In the genomic region with DNA sequence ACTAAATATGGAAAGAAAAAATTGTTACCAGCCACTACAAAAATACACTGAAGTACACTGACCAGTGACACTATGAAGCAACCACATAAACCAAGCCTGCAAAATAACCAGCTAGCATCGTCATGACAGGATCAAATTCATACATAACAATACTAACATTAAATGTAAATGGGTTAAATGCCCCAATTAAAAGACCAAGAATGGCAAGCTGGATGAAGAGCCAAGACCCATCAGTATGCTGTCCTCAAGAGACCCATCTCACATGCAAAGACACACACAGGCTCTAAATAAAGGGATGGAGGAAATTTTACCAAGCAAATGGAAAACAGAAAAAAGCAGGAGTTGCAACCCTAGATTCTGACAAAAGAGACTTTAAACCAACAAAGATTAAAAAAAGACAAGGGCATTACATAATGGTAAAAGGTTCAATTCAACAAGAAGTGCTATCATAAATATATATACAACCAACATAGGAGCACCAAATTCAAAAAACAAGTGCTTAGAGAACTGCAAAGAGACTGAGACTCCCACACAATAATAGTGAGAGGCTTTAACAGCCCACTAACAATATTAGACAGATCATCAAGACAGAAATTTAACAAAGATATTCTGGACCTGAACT, we compare ENCODE assay signal across 28 cellular contexts.
"Had no signal": no experiment of that assay in that cellular context is flagged by ENCODE, and none has a peak within 500 bp of the region (broad histone marks: within the 10 kb centered on the region; RNA-seq: fewer than 3 reads in every experiment).

No MANE protein-coding gene starts in this region.

- H3K4me1 Mint-ChIP-seq: activated CD4-positive, alpha-beta T cell treated with anti-CD3 and anti-CD28 coated beads for 36 hours; activated naive CD8-positive, alpha-beta T cell treated with anti-CD3 and anti-CD28 coated beads for 36 hours; natural killer cell; stimulated activated memory B cell treated with anti-CD40 and anti-IgM and Interleukin-4, amounts not matched to agents 10 μg/mL and 1 μg/mL and 100 μg/mL, for 72 hours had no signal

- H3K27me3 Mint-ChIP-seq: activated CD4-positive, alpha-beta T cell treated with anti-CD3 and anti-CD28 coated beads for 36 hours; activated naive CD8-positive, alpha-beta T cell treated with anti-CD3 and anti-CD28 coated beads for 36 hours; dendritic cell treated with granulocyte-macrophage colony-stimulating factor and Interleukin-4, amounts not matched to agents 40 ng/mL and 50 ng/mL, for 4 days; stimulated activated memory B cell treated with anti-CD40 and anti-IgM and Interleukin-4, amounts not matched to agents 10 μg/mL and 1 μg/mL and 100 μg/mL, for 72 hours; stimulated activated naive CD8-positive, alpha-beta T cell treated with anti-CD3 and anti-CD28 coated beads, Interleukin-15, amount 100 ng/mL, for 72 hours; type B pancreatic cell had no signal

- DNase-seq: activated CD4-positive, alpha-beta T cell treated with anti-CD3 and anti-CD28 coated beads for 36 hours; activated CD4-positive, alpha-beta T cell treated with anti-CD3 and anti-CD28 coated beads, Interleukin-2, amount 50 U/mL, for 4 hours; activated CD4-positive, CD25-positive, alpha-beta regulatory T cell; activated effector memory CD4-positive, alpha-beta T cell treated with anti-CD3 and anti-CD28 coated beads, Interleukin-2, amount 50 U/mL, for 16 hours; activated naive CD4-positive, alpha-beta T cell treated with anti-CD3 and anti-CD28 coated beads for 36 hours; activated naive CD8-positive, alpha-beta T cell treated with anti-CD3 and anti-CD28 coated beads for 36 hours; amniotic stem cell; central memory CD4-positive, alpha-beta T cell; effector CD8-positive, alpha-beta T cell; foreskin keratinocyte; heart right ventricle; left lung; lower lobe of right lung; mesendoderm; natural killer cell; occipital lobe; stimulated activated CD4-positive, alpha-beta T cell treated with anti-CD3 and anti-CD28 coated beads, Interleukin-1b, Interleukin-23, amount 100 ng/mL, for 48 hours; stimulated activated CD4-positive, alpha-beta T cell treated with anti-CD3 and anti-CD28 coated beads, Interleukin-4, amount 100 ng/mL, for 4 hours; stimulated activated CD8-positive, alpha-beta memory T cell treated with anti-CD3 and anti-CD28 coated beads, Interleukin-4, amount 100 ng/mL, for 48 hours; stimulated activated naive CD8-positive, alpha-beta T cell treated with anti-CD3 and anti-CD28 coated beads, Interleukin-15, amount 100 ng/mL, for 72 hours; substantia nigra; uterus had no signal

- H3K4me3 ChIP-seq: heart right ventricle, left lung, lower lobe of right lung, neural progenitor cell, right atrium auricular region, smooth muscle cell, uterus had no signal

- H3K4me1 ChIP-seq: foreskin keratinocyte, heart right ventricle, left lung, lower lobe of right lung, neural progenitor cell, right atrium auricular region, uterus had no signal

- H3K4me3 Mint-ChIP-seq: activated CD4-positive, alpha-beta T cell treated with anti-CD3 and anti-CD28 coated beads for 36 hours; activated naive CD4-positive, alpha-beta T cell treated with anti-CD3 and anti-CD28 coated beads for 36 hours; activated naive CD8-positive, alpha-beta T cell treated with anti-CD3 and anti-CD28 coated beads for 36 hours; dendritic cell treated with granulocyte-macrophage colony-stimulating factor and Interleukin-4, amounts not matched to agents 40 ng/mL and 50 ng/mL, for 4 days; natural killer cell; neural progenitor cell; stimulated activated memory B cell treated with anti-CD40 and anti-IgM and Interleukin-4, amounts not matched to agents 10 μg/mL and 1 μg/mL and 100 μg/mL, for 72 hours; stimulated activated naive CD8-positive, alpha-beta T cell treated with anti-CD3 and anti-CD28 coated beads, Interleukin-15, amount 100 ng/mL, for 72 hours; type B pancreatic cell had no signal

- H3K27ac Mint-ChIP-seq: activated CD4-positive, alpha-beta T cell treated with anti-CD3 and anti-CD28 coated beads for 36 hours; activated naive CD4-positive, alpha-beta T cell treated with anti-CD3 and anti-CD28 coated beads for 36 hours; activated naive CD8-positive, alpha-beta T cell treated with anti-CD3 and anti-CD28 coated beads for 36 hours; dendritic cell treated with granulocyte-macrophage colony-stimulating factor and Interleukin-4, amounts not matched to agents 40 ng/mL and 50 ng/mL, for 4 days; natural killer cell; neural progenitor cell; stimulated activated memory B cell treated with anti-CD40 and anti-IgM and Interleukin-4, amounts not matched to agents 10 μg/mL and 1 μg/mL and 100 μg/mL, for 72 hours; stimulated activated naive CD8-positive, alpha-beta T cell treated with anti-CD3 and anti-CD28 coated beads, Interleukin-15, amount 100 ng/mL, for 72 hours; type B pancreatic cell had no signal

- H3K27me3 ChIP-seq: foreskin keratinocyte, heart right ventricle, left lung, neural progenitor cell, right atrium auricular region, uterus had no signal

- H3K36me3 ChIP-seq: lower lobe of right lung, uterus had no signal

- ATAC-seq: activated CD4-positive, alpha-beta T cell treated with anti-CD3 and anti-CD28 coated beads for 36 hours; foreskin keratinocyte; heart right ventricle; left lung; lower lobe of right lung; natural killer cell; stimulated activated memory B cell treated with anti-CD40 and anti-IgM and Interleukin-4, amounts not matched to agents 10 μg/mL and 1 μg/mL and 100 μg/mL, for 72 hours; stimulated activated naive CD8-positive, alpha-beta T cell treated with anti-CD3 and anti-CD28 coated beads, Interleukin-15, amount 100 ng/mL, for 72 hours had no signal

- H3K9ac ChIP-seq: neural progenitor cell had no signal
